ENCODE assay signal across 1 cellular context in genomic region chr10:3852147-3852904, GRCh38.
TF ChIP-seq lines count a peak whose summit lies in the region.

No MANE protein-coding gene starts in this region.

TF ChIP-seq in HEK293, 187 proteins besides CTCF, POLR2A, EP300 and RAD21 (continued from another document and continues in another):
- peak; percentile 92 for TF ChIP-seq ZBTB49 (tag by site-specific recombination; IDR thresholded peaks at IDR 0.05; ENCODE audit: low read depth)
- TF ChIP-seq ZNF529 (tag by site-specific recombination; IDR thresholded peaks at IDR 0.05; ENCODE audit: insufficient replicate concordance), result no peak
- no peak for TF ChIP-seq ZBTB44 (tag by site-specific recombination; IDR thresholded peaks at IDR 0.05)
- TF ChIP-seq MZF1 (tag by site-specific recombination; IDR thresholded peaks at IDR 0.05; ENCODE audit: borderline replicate concordance), result no peak
- TF ChIP-seq ZNF266 (tag by site-specific recombination; IDR thresholded peaks at IDR 0.05; ENCODE audit: low read depth), result no peak
- no peak for TF ChIP-seq ZNF26 (tag by site-specific recombination; IDR thresholded peaks at IDR 0.05)
- no peak for TF ChIP-seq PRDM10 (tag by site-specific recombination; IDR thresholded peaks at IDR 0.05)
- TF ChIP-seq ZNF518A (tag by site-specific recombination; conservative IDR thresholded peaks at IDR 0.05; ENCODE audit: low read depth), result peak; percentile 48
- TF ChIP-seq ZNF629 (tag by site-specific recombination; IDR thresholded peaks at IDR 0.05), result peak; percentile 98
- TF ChIP-seq PRDM1 (tag by site-specific recombination; IDR thresholded peaks at IDR 0.05), result peak; percentile 38; the same call in 1 of the 2 replicates
- no peak for TF ChIP-seq ZBTB48 (tag by site-specific recombination; IDR thresholded peaks at IDR 0.05)
- peak; percentile 88 for TF ChIP-seq GFI1B (tag by site-specific recombination; IDR thresholded peaks at IDR 0.05)
- TF ChIP-seq ZNF354C (tag by site-specific recombination; IDR thresholded peaks at IDR 0.05; ENCODE audit: borderline replicate concordance, low read depth), result no peak
- no peak for TF ChIP-seq ZNF214 (tag by site-specific recombination; IDR thresholded peaks at IDR 0.05; ENCODE audit: borderline replicate concordance)
- peak; percentile 97 for TF ChIP-seq ATF2 (tag by site-specific recombination; IDR thresholded peaks at IDR 0.05; ENCODE audit: low read depth)
- peak; percentile 69; the same call in 1 of the 2 replicates for TF ChIP-seq ZNF660 (tag by site-specific recombination; IDR thresholded peaks at IDR 0.05)
- TF ChIP-seq TSHZ1 (tag by site-specific recombination; IDR thresholded peaks at IDR 0.05; ENCODE audit: borderline replicate concordance), result peak; percentile 63
- TF ChIP-seq ZNF16 (tag by site-specific recombination; IDR thresholded peaks at IDR 0.05; ENCODE audit: low read depth), result no peak
- no peak for TF ChIP-seq ZNF302 (tag by site-specific recombination; IDR thresholded peaks at IDR 0.05; ENCODE audit: low read depth)
- TF ChIP-seq ZNF280C (tag by site-specific recombination; IDR thresholded peaks at IDR 0.05), result no peak
- no peak for TF ChIP-seq ZNF791 (tag by site-specific recombination; IDR thresholded peaks at IDR 0.05)
- TF ChIP-seq ZNF555 (tag by site-specific recombination; conservative IDR thresholded peaks at IDR 0.05), result no peak
- no peak for TF ChIP-seq ZNF488 (tag by site-specific recombination; IDR thresholded peaks at IDR 0.05)
- no peak for TF ChIP-seq ZNF792 (tag by site-specific recombination; IDR thresholded peaks at IDR 0.05)
- no peak for TF ChIP-seq ZNF23 (tag by site-specific recombination; IDR thresholded peaks at IDR 0.05; ENCODE audit: borderline replicate concordance)
- peak; percentile 82 for TF ChIP-seq SCRT2 (tag by site-specific recombination; IDR thresholded peaks at IDR 0.05)
- TF ChIP-seq ZFP3 (tag by site-specific recombination; IDR thresholded peaks at IDR 0.05; ENCODE audit: low read depth), result peak; percentile 9; the same call in 1 of the 2 replicates
- no peak for TF ChIP-seq PBX3 (CRISPR knock-in tag; IDR thresholded peaks at IDR 0.05)
